Comparison of ENCODE assay signal across 11 cellular contexts in genomic region chr16:68087688-68088087, GRCh38. TPM values are rescaled to one million over a fixed set of nuclear protein-coding genes. Genes with fewer than 3 reads are reported as not detected.
DNase-seq lines count a peak whose midpoint lies in the region; ATAC-seq lines count a peak whose summit lies in the region.
"Had no signal": no experiment of that assay in that cellular context is flagged by ENCODE, and none has a peak within 500 bp of the region (broad histone marks: within the 10 kb centered on the region; RNA-seq: fewer than 3 reads in every experiment).

No MANE protein-coding gene starts in this region.

- H3K27ac Mint-ChIP-seq in stimulated activated naive CD8-positive, alpha-beta T cell treated with anti-CD3 and anti-CD28 coated beads, Interleukin-15, Interleukin-2, amounts not matched to agents 100 ng/mL and 50 ng/mL, for 24 hours = peak overlapping the region; percentile 67
- H3K27ac Mint-ChIP-seq in activated T-helper 1 cell treated with anti-CD3 and anti-CD28 coated beads, Interleukin-12 subunit alpha, Interleukin-12 subunit beta, Interleukin-2, Interleukin-4 antibody, amounts not matched to agents 30 ng/mL and 10 ng/mL and 1 ng/mL, durations not matched to agents 14 hours and 24 hours and 36 hours = peak overlapping the region; percentile 82
- H3K27ac Mint-ChIP-seq in memory B cell = peak overlapping the region; percentile 54

- no peaks in the 10 kb centered on the region for H3K9me3 Mint-ChIP-seq in stimulated activated naive CD8-positive, alpha-beta T cell treated with anti-CD3 and anti-CD28 coated beads, Interleukin-15, Interleukin-2, amounts not matched to agents 100 ng/mL and 50 ng/mL, for 24 hours
- no peaks in the 10 kb centered on the region for H3K9me3 Mint-ChIP-seq in activated T-helper 1 cell treated with anti-CD3 and anti-CD28 coated beads, Interleukin-12 subunit alpha, Interleukin-12 subunit beta, Interleukin-2, Interleukin-4 antibody, amounts not matched to agents 30 ng/mL and 10 ng/mL and 1 ng/mL, durations not matched to agents 14 hours and 24 hours and 36 hours
- H3K9me3 Mint-ChIP-seq in memory B cell = no peaks in the 10 kb centered on the region

- intact Hi-C loops in activated T-helper 1 cell treated with anti-CD3 and anti-CD28 coated beads, Interleukin-12 subunit alpha, Interleukin-12 subunit beta, Interleukin-2, Interleukin-4 antibody, amounts not matched to agents 30 ng/mL and 10 ng/mL and 1 ng/mL, durations not matched to agents 14 hours and 24 hours and 36 hours (cut with micrococcal nuclease) = loop anchor here (5.0 to 10.0 kb wide), 2 partner anchors 843 to 1225 kb away; partner anchors contain the start of genes FHOD1, SLC9A5 and VPS4A
- intact Hi-C loops in posterior vena cava (cut with DNase I) = loop anchor here in 1 of 2 donors (10.0 kb wide), 1 partner anchor 137 kb away; no protein-coding TSS in a partner anchor

- peak overlapping the region; percentile 93 for H3K4me3 Mint-ChIP-seq in stimulated activated naive CD8-positive, alpha-beta T cell treated with anti-CD3 and anti-CD28 coated beads, Interleukin-15, Interleukin-2, amounts not matched to agents 100 ng/mL and 50 ng/mL, for 24 hours
- H3K4me3 Mint-ChIP-seq in activated T-helper 1 cell treated with anti-CD3 and anti-CD28 coated beads, Interleukin-12 subunit alpha, Interleukin-12 subunit beta, Interleukin-2, Interleukin-4 antibody, amounts not matched to agents 30 ng/mL and 10 ng/mL and 1 ng/mL, durations not matched to agents 14 hours and 24 hours and 36 hours = peak overlapping the region; percentile 95
- H3K4me3 Mint-ChIP-seq in memory B cell = peak overlapping the region; percentile 11

- H3K36me3 Mint-ChIP-seq in stimulated activated naive CD8-positive, alpha-beta T cell treated with anti-CD3 and anti-CD28 coated beads, Interleukin-15, Interleukin-2, amounts not matched to agents 100 ng/mL and 50 ng/mL, for 24 hours (ENCODE audit: low read depth) = peaks cover 12% of the 10 kb centered on the region
- H3K36me3 Mint-ChIP-seq in activated T-helper 1 cell treated with anti-CD3 and anti-CD28 coated beads, Interleukin-12 subunit alpha, Interleukin-12 subunit beta, Interleukin-2, Interleukin-4 antibody, amounts not matched to agents 30 ng/mL and 10 ng/mL and 1 ng/mL, durations not matched to agents 14 hours and 24 hours and 36 hours (ENCODE audit: low read depth) = peaks cover 13% of the 10 kb centered on the region
- no peaks in the 10 kb centered on the region for H3K36me3 Mint-ChIP-seq in memory B cell

- DNase-seq in stimulated activated naive CD8-positive, alpha-beta T cell treated with anti-CD3 and anti-CD28 coated beads, Interleukin-15, Interleukin-2, amounts not matched to agents 100 U/mL and 50 U/mL, for 24 hours = no peak
- DNase-seq in activated T-helper 1 cell treated with anti-CD3 and anti-CD28 coated beads, Interleukin-12 subunit alpha, Interleukin-12 subunit beta, Interleukin-2, Interleukin-4 antibody, amounts not matched to agents 30 ng/mL and 10 ng/mL and 1 ng/mL, durations not matched to agents 14 hours and 24 hours and 36 hours (ENCODE audit: low spot score) = no peak
- no peak for DNase-seq in memory B cell (ENCODE audit: low spot score in 2 of 2)
- no peak for DNase-seq in SKM-1 treated with dmso at 0.1 percent for 144 hours (lab: John Stamatoyannopoulos, UW; ENCODE audit: unreplicated experiment)
- DNase-seq in posterior vena cava (ENCODE audit: low spot score) = no peak
- DNase-seq: heart left ventricle, mucosa of descending colon, SHP77 treated with DMSO at 0.1 percent for 48 hours had no signal

- no peaks in the 10 kb centered on the region for H3K27me3 Mint-ChIP-seq in stimulated activated naive CD8-positive, alpha-beta T cell treated with anti-CD3 and anti-CD28 coated beads, Interleukin-15, Interleukin-2, amounts not matched to agents 100 ng/mL and 50 ng/mL, for 24 hours
- no peaks in the 10 kb centered on the region for H3K27me3 Mint-ChIP-seq in activated T-helper 1 cell treated with anti-CD3 and anti-CD28 coated beads, Interleukin-12 subunit alpha, Interleukin-12 subunit beta, Interleukin-2, Interleukin-4 antibody, amounts not matched to agents 30 ng/mL and 10 ng/mL and 1 ng/mL, durations not matched to agents 14 hours and 24 hours and 36 hours (ENCODE audit: insufficient read depth)
- no peaks in the 10 kb centered on the region for H3K27me3 Mint-ChIP-seq in memory B cell

- H3K4me1 Mint-ChIP-seq in stimulated activated naive CD8-positive, alpha-beta T cell treated with anti-CD3 and anti-CD28 coated beads, Interleukin-15, Interleukin-2, amounts not matched to agents 100 ng/mL and 50 ng/mL, for 24 hours (ENCODE audit: low read depth) = peaks cover 69% of the 10 kb centered on the region
- peaks cover 71% of the 10 kb centered on the region for H3K4me1 Mint-ChIP-seq in activated T-helper 1 cell treated with anti-CD3 and anti-CD28 coated beads, Interleukin-12 subunit alpha, Interleukin-12 subunit beta, Interleukin-2, Interleukin-4 antibody, amounts not matched to agents 30 ng/mL and 10 ng/mL and 1 ng/mL, durations not matched to agents 14 hours and 24 hours and 36 hours (ENCODE audit: low read depth)
- peaks cover 49% of the 10 kb centered on the region for H3K4me1 Mint-ChIP-seq in memory B cell

- no peak for ATAC-seq in stimulated activated naive CD8-positive, alpha-beta T cell treated with anti-CD3 and anti-CD28 coated beads, Interleukin-15, Interleukin-2, amounts not matched to agents 100 U/mL and 50 U/mL, for 24 hours
- ATAC-seq in memory B cell (ENCODE audit: low read depth) = no peak
- ATAC-seq in GM18868 (IDR thresholded peaks at IDR 0.05; ENCODE audit: unreplicated experiment) = no peak
- no peak for ATAC-seq in HG02610 (IDR thresholded peaks at IDR 0.05; ENCODE audit: unreplicated experiment)
- ATAC-seq: heart left ventricle, mucosa of descending colon had no signal

RNA-seq across cellular contexts. Expression of gene NFATC3, which starts 2.5 kb away (rescaled TPM):
- total RNA-seq in activated T-helper 1 cell treated with anti-CD3 and anti-CD28 coated beads, Interleukin-12 subunit alpha, Interleukin-12 subunit beta, Interleukin-2, Interleukin-4 antibody, amounts not matched to agents 30 ng/mL and 10 ng/mL and 1 ng/mL, durations not matched to agents 14 hours and 24 hours and 36 hours = 152 and 157 TPM in 2 replicates
- total RNA-seq in posterior vena cava = 10 to 100 TPM; 28.0 to 30.8 TPM

Comparison
In these comparisons a context has a peak if more than half of its experiments do, and no peak if none do; other contexts are left out.
1. H3K4me3 Mint-ChIP-seq: peak in every context shown above with its lines; median percentile 95 in activated T-helper 1 cell treated with anti-CD3 and anti-CD28 coated beads, Interleukin-12 subunit alpha, Interleukin-12 subunit beta, Interleukin-2, Interleukin-4 antibody, amounts not matched to agents 30 ng/mL and 10 ng/mL and 1 ng/mL, durations not matched to agents 14 hours and 24 hours and 36 hours; 93 in stimulated activated naive CD8-positive, alpha-beta T cell treated with anti-CD3 and anti-CD28 coated beads, Interleukin-15, Interleukin-2, amounts not matched to agents 100 ng/mL and 50 ng/mL, for 24 hours; 11 in memory B cell.